8 cellular contexts compared by ENCODE assay signal in genomic region chr12:62933871-62934798, GRCh38. TPM values are rescaled to one million over a fixed set of nuclear protein-coding genes. Genes with fewer than 3 reads are reported as not detected.
DNase-seq lines count a peak whose midpoint lies in the region; ATAC-seq and TF ChIP-seq lines count a peak whose summit lies in the region.

No MANE protein-coding gene starts in this region.

- H3K27ac ChIP-seq in mucosa of rectum (ENCODE audit: low read depth in 2 of 2, low read length in 2 of 2) (peak overlapping the region in 1 of 2 donors; percentile 32), urinary bladder (ENCODE audit: low read depth) (no peak overlapping the region)

- H3K4me3 ChIP-seq in epithelial cell of esophagus (ENCODE audit: low read length) (peak overlapping the region; percentile 49), mucosa of rectum (ENCODE audit: low read length in 2 of 2) (peak overlapping the region; percentile 70 to 71), urinary bladder (ENCODE audit: low read depth, low read length) (peak overlapping the region; percentile 75)

- H3K27me3 ChIP-seq in mucosa of rectum (ENCODE audit: control insufficient read depth in 2 of 2, insufficient read depth in 2 of 2, low read length in 2 of 2) = no peaks in the 10 kb centered on the region

- H3K36me3 ChIP-seq in mucosa of rectum (ENCODE audit: control insufficient read depth in 2 of 2, insufficient read depth in 2 of 2, low read length in 2 of 2) (no peaks in the 10 kb centered on the region), urinary bladder (ENCODE audit: insufficient read depth) (no peaks in the 10 kb centered on the region)

- peaks cover 8 to 11% of the 10 kb centered on the region in 2 donors for H3K4me1 ChIP-seq in mucosa of rectum (ENCODE audit: control insufficient read depth in 2 of 2, insufficient read depth in 2 of 2, low read length in 2 of 2)
- H3K4me1 ChIP-seq in urinary bladder (ENCODE audit: insufficient read depth) = peaks cover 1% of the 10 kb centered on the region

- no peaks in the 10 kb centered on the region for H3K9me3 ChIP-seq in mucosa of rectum (ENCODE audit: control insufficient read depth in 2 of 2, low read length in 2 of 2)

- ATAC-seq in GM21390 (IDR thresholded peaks at IDR 0.05; ENCODE audit: unreplicated experiment) = peak; percentile 54

- no peak for TF ChIP-seq CTCF in epithelial cell of esophagus (IDR thresholded peaks at IDR 0.05; ENCODE audit: insufficient read depth, low read depth, low read length, missing control alignments)

- peak; percentile 38 for DNase-seq in NCI-H2107 (lab: John Stamatoyannopoulos, UW)
- no peak for DNase-seq in NCI-H2107 treated with DMSO at 0.1 percent for 48 hours (lab: John Stamatoyannopoulos, UW; ENCODE audit: unreplicated experiment)
- peak; percentile 64 for DNase-seq in HT-29 (ENCODE audit: low spot score)
- peak; percentile 59 for DNase-seq in T1000 (lab: John Stamatoyannopoulos, UW)
- DNase-seq in epithelial cell of esophagus (ENCODE audit: low read depth) = peak; percentile 14

- WGBS in urinary bladder = under 1% methylated on average over 65 of the region's 65 CpGs

- H3K9ac ChIP-seq in mucosa of rectum (ENCODE audit: low read depth in 1 of 2, low read length in 2 of 2) = peak overlapping the region; percentile 44 to 47

RNA-seq across cellular contexts. Expression of gene PPM1H, which starts 0.8 kb away (rescaled TPM):
- total RNA-seq in HT-29 (2014; rRNA removed; shearing (Covaris generic)) = 12.4 and 18.9 TPM in 2 replicates
- 6.5 TPM for total RNA-seq in urinary bladder
- polyA plus RNA-seq in urinary bladder = 1.4 TPM
